In the genomic region with DNA sequence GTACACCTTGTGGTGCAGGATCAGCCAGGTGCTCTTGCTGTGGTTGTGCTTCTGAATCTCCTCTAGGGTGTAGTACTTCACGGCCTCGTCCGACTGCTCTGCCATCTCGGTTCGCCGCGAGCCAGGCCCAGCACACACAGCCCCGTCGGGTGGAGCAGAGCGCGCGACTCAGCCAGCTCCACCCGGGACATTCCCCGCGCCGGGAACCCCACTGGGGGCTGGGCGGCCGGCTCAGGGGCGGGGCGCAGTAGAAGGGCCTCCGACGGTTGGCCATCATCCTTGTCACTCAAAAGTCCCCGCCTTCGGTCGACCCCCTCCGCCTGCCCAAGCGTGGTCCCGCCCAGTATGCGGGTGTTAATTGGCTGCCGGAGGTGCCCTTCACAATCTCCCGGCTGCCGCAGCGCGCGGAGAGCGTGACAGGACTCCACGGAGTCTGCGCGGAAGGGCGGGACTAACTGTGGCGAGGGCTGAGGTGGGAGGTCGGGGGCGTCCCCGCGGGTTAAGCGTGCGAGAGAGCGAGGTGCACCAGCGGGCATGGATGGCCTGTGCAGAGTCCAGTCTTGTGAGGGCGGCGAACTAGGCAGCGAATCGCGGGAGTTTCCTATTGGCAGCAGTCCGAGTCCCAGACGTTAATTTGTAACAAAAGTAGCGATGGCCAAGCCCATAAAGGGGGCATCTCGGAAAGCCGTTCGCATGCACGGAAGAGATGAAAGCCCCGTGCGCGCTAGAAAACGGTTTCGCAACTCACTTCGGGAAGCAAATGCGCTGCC, we compare ENCODE assay signal across 1 cellular context.
TF ChIP-seq lines count a peak whose summit lies in the region.

A gene with protein sequence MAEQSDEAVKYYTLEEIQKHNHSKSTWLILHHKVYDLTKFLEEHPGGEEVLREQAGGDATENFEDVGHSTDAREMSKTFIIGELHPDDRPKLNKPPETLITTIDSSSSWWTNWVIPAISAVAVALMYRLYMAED (minus strand): TSS at position 193 of the 770 bp plus-strand sequence. CDS start 88 bp downstream, at position 105.

TF ChIP-seq in HepG2, 621 proteins besides CTCF, POLR2A, EP300 and RAD21 (continued from another document and continues in another):
- TF ChIP-seq, protein P1, sequence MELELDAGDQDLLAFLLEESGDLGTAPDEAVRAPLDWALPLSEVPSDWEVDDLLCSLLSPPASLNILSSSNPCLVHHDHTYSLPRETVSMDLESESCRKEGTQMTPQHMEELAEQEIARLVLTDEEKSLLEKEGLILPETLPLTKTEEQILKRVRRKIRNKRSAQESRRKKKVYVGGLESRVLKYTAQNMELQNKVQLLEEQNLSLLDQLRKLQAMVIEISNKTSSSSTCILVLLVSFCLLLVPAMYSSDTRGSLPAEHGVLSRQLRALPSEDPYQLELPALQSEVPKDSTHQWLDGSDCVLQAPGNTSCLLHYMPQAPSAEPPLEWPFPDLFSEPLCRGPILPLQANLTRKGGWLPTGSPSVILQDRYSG (CRISPR knock-in tag; IDR thresholded peaks at IDR 0.05): no peak
- TF ChIP-seq KAT2B (IDR thresholded peaks at IDR 0.05; ENCODE audit: borderline replicate concordance, low read depth, low read length) (no peak), TCF12 (IDR thresholded peaks at IDR 0.05) (no peak), TCF12 (CRISPR knock-in tag; IDR thresholded peaks at IDR 0.05) (no peak), IKZF4 (CRISPR knock-in tag; IDR thresholded peaks at IDR 0.05; ENCODE audit: borderline replicate concordance, low read depth, not compliant biosample characterization) (peak; percentile 49), ZNF124 (CRISPR knock-in tag; IDR thresholded peaks at IDR 0.05) (no peak; the same call in 1 of the 2 replicates), PPARG (CRISPR knock-in tag; conservative IDR thresholded peaks at IDR 0.05) (no peak), IKZF5 (CRISPR knock-in tag; IDR thresholded peaks at IDR 0.05) (0 out of 2 replicates have a peak, but pooled peaks have one; percentile 41), HBP1 (CRISPR knock-in tag; IDR thresholded peaks at IDR 0.05; ENCODE audit: low read depth) (no peak; the same call in 1 of the 2 replicates), ZNF335 (CRISPR knock-in tag; IDR thresholded peaks at IDR 0.05) (peak; percentile 12; the same call in 1 of the 2 replicates), NR3C1 (CRISPR knock-in tag; IDR thresholded peaks at IDR 0.05) (no peak), JUNB (CRISPR knock-in tag; IDR thresholded peaks at IDR 0.05; ENCODE audit: borderline replicate concordance) (no peak), TBL1XR1 (IDR thresholded peaks at IDR 0.05; ENCODE audit: borderline replicate concordance, low read length, partially characterized antibody) (peak; percentile 58), ZNF431 (CRISPR knock-in tag; IDR thresholded peaks at IDR 0.05; ENCODE audit: borderline replicate concordance, low read depth) (no peak), ZFAT (CRISPR knock-in tag; conservative IDR thresholded peaks at IDR 0.05) (no peak), ZNF619 (CRISPR knock-in tag; IDR thresholded peaks at IDR 0.05) (no peak; the same call in 1 of the 2 replicates), ZNF788 (CRISPR knock-in tag; IDR thresholded peaks at IDR 0.05; ENCODE audit: borderline replicate concordance) (peak; percentile 56; the same call in 1 of the 2 replicates), FIP1L1 (IDR thresholded peaks at IDR 0.05; ENCODE audit: borderline replicate concordance, insufficient read depth, low read depth, low read length) (no peak), ELF1 (CRISPR knock-in tag; IDR thresholded peaks at IDR 0.05) (no peak; the same call in none of the 2 replicates), ZNF20 (CRISPR knock-in tag; IDR thresholded peaks at IDR 0.05) (no peak), RXRA (CRISPR knock-in tag; IDR thresholded peaks at IDR 0.05) (peak; percentile 90), ZNF552 (CRISPR knock-in tag; IDR thresholded peaks at IDR 0.05; ENCODE audit: borderline replicate concordance) (no peak), ISL2 (CRISPR knock-in tag; IDR thresholded peaks at IDR 0.05) (peak; percentile 65; the same call in 1 of the 2 replicates), ZNF543 (CRISPR knock-in tag; IDR thresholded peaks at IDR 0.05) (peak; percentile 55; the same call in 1 of the 2 replicates), RFX1 (IDR thresholded peaks at IDR 0.05) (no peak), ZNF709 (CRISPR knock-in tag; IDR thresholded peaks at IDR 0.05) (peak; percentile 88; the same call in 1 of the 2 replicates), ZNF446 (CRISPR knock-in tag; IDR thresholded peaks at IDR 0.05) (peak; percentile 85), HOXD1 (CRISPR knock-in tag; IDR thresholded peaks at IDR 0.05) (no peak; the same call in 1 of the 2 replicates), ZNF672 (CRISPR knock-in tag; IDR thresholded peaks at IDR 0.05) (0 out of 2 replicates have a peak, but pooled peaks have one; percentile 29), ZNF263 (CRISPR knock-in tag; IDR thresholded peaks at IDR 0.05) (0 out of 2 replicates have a peak, but pooled peaks have one; percentile 34), CREM (IDR thresholded peaks at IDR 0.05) (peak; percentile 57; the same call in 1 of the 2 replicates), CREM (CRISPR knock-in tag; IDR thresholded peaks at IDR 0.05) (no peak), DNMT3B (CRISPR knock-in tag; conservative IDR thresholded peaks at IDR 0.05) (no peak), REL (CRISPR knock-in tag; conservative IDR thresholded peaks at IDR 0.05) (0 out of 2 replicates have a peak, but pooled peaks have one; percentile 35)
- TF ChIP-seq, protein P2, sequence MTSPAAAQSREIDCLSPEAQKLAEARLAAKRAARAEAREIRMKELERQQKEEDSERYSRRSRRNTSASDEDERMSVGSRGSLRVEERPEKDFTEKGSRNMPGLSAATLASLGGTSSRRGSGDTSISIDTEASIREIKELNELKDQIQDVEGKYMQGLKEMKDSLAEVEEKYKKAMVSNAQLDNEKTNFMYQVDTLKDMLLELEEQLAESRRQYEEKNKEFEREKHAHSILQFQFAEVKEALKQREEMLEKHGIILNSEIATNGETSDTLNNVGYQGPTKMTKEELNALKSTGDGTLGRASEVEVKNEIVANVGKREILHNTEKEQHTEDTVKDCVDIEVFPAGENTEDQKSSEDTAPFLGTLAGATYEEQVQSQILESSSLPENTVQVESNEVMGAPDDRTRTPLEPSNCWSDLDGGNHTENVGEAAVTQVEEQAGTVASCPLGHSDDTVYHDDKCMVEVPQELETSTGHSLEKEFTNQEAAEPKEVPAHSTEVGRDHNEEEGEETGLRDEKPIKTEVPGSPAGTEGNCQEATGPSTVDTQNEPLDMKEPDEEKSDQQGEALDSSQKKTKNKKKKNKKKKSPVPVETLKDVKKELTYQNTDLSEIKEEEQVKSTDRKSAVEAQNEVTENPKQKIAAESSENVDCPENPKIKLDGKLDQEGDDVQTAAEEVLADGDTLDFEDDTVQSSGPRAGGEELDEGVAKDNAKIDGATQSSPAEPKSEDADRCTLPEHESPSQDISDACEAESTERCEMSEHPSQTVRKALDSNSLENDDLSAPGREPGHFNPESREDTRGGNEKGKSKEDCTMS (CRISPR knock-in tag; conservative IDR thresholded peaks at IDR 0.05): no peak
- TF ChIP-seq, protein P3, sequence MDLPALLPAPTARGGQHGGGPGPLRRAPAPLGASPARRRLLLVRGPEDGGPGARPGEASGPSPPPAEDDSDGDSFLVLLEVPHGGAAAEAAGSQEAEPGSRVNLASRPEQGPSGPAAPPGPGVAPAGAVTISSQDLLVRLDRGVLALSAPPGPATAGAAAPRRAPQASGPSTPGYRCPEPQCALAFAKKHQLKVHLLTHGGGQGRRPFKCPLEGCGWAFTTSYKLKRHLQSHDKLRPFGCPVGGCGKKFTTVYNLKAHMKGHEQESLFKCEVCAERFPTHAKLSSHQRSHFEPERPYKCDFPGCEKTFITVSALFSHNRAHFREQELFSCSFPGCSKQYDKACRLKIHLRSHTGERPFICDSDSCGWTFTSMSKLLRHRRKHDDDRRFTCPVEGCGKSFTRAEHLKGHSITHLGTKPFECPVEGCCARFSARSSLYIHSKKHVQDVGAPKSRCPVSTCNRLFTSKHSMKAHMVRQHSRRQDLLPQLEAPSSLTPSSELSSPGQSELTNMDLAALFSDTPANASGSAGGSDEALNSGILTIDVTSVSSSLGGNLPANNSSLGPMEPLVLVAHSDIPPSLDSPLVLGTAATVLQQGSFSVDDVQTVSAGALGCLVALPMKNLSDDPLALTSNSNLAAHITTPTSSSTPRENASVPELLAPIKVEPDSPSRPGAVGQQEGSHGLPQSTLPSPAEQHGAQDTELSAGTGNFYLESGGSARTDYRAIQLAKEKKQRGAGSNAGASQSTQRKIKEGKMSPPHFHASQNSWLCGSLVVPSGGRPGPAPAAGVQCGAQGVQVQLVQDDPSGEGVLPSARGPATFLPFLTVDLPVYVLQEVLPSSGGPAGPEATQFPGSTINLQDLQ (CRISPR knock-in tag; IDR thresholded peaks at IDR 0.05): no peak
- TF ChIP-seq, protein P4, sequence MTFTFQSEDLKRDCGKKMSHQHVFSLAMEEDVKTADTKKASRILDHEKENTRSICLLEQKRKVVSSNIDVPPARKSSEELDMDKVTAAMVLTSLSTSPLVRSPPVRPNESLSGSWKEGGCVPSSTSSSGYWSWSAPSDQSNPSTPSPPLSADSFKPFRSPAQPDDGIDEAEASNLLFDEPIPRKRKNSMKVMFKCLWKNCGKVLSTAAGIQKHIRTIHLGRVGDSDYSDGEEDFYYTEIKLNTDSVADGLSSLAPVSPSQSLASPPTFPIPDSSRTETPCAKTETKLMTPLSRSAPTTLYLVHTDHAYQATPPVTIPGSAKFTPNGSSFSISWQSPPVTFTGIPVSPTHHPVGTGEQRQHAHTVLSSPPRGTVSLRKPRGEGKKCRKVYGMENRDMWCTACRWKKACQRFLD (CRISPR knock-in tag; IDR thresholded peaks at IDR 0.05; ENCODE audit: borderline replicate concordance): no peak
- TF ChIP-seq, protein P5, sequence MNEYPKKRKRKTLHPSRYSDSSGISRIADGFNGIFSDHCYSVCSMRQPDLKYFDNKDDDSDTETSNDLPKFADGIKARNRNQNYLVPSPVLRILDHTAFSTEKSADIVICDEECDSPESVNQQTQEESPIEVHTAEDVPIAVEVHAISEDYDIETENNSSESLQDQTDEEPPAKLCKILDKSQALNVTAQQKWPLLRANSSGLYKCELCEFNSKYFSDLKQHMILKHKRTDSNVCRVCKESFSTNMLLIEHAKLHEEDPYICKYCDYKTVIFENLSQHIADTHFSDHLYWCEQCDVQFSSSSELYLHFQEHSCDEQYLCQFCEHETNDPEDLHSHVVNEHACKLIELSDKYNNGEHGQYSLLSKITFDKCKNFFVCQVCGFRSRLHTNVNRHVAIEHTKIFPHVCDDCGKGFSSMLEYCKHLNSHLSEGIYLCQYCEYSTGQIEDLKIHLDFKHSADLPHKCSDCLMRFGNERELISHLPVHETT (CRISPR knock-in tag; conservative IDR thresholded peaks at IDR 0.05): no peak; the same call in none of the 2 replicates
- TF ChIP-seq, protein P6, sequence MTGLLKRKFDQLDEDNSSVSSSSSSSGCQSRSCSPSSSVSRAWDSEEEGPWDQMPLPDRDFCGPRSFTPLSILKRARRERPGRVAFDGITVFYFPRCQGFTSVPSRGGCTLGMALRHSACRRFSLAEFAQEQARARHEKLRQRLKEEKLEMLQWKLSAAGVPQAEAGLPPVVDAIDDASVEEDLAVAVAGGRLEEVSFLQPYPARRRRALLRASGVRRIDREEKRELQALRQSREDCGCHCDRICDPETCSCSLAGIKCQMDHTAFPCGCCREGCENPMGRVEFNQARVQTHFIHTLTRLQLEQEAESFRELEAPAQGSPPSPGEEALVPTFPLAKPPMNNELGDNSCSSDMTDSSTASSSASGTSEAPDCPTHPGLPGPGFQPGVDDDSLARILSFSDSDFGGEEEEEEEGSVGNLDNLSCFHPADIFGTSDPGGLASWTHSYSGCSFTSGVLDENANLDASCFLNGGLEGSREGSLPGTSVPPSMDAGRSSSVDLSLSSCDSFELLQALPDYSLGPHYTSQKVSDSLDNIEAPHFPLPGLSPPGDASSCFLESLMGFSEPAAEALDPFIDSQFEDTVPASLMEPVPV (CRISPR knock-in tag; IDR thresholded peaks at IDR 0.05): no peak
- TF ChIP-seq, protein P7, sequence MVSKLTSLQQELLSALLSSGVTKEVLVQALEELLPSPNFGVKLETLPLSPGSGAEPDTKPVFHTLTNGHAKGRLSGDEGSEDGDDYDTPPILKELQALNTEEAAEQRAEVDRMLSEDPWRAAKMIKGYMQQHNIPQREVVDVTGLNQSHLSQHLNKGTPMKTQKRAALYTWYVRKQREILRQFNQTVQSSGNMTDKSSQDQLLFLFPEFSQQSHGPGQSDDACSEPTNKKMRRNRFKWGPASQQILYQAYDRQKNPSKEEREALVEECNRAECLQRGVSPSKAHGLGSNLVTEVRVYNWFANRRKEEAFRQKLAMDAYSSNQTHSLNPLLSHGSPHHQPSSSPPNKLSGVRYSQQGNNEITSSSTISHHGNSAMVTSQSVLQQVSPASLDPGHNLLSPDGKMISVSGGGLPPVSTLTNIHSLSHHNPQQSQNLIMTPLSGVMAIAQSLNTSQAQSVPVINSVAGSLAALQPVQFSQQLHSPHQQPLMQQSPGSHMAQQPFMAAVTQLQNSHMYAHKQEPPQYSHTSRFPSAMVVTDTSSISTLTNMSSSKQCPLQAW (CRISPR knock-in tag; IDR thresholded peaks at IDR 0.05): peak; percentile 97
